ENCODE assay signal across 8 cellular contexts in genomic region chr5:100779669-100780375, GRCh38.
A peak's percentile ranks its signal among the peaks of the same experiment; 100 is the strongest.
DNase-seq lines count a peak whose midpoint lies in the region; ATAC-seq and TF ChIP-seq lines count a peak whose summit lies in the region.

No MANE protein-coding gene starts in this region.

- DNase-seq in Ammon's horn (ENCODE audit: low spot score) = peak; percentile 44
- no peak for DNase-seq in stomach
- DNase-seq in GOT3 (lab: John Stamatoyannopoulos, UW) = no peak
- no peak for DNase-seq in SW480 (ENCODE audit: low spot score)
- DNase-seq in NCI-H2196 (lab: John Stamatoyannopoulos, UW; ENCODE audit: unreplicated experiment) = no peak

- H3K36me3 ChIP-seq in stomach = no peaks in the 10 kb centered on the region

- peaks cover 10% of the 10 kb centered on the region for H3K9me3 Mint-ChIP-seq in dendritic cell treated with granulocyte-macrophage colony-stimulating factor and Interleukin-4, amounts not matched to agents 40 ng/mL and 50 ng/mL, for 4 days

- ATAC-seq in GM19455 (IDR thresholded peaks at IDR 0.05; ENCODE audit: unreplicated experiment) (peak; percentile 34), HG03457 (IDR thresholded peaks at IDR 0.05; ENCODE audit: unreplicated experiment) (peak; percentile 16)

- H3K27me3 Mint-ChIP-seq in dendritic cell treated with granulocyte-macrophage colony-stimulating factor and Interleukin-4, amounts not matched to agents 40 ng/mL and 50 ng/mL, for 4 days = no peaks in the 10 kb centered on the region

- H3K4me1 ChIP-seq in stomach = no peaks in the 10 kb centered on the region

- no peaks in the 10 kb centered on the region for H3K27me3 ChIP-seq in stomach

- no peak overlapping the region for H3K4me3 ChIP-seq in stomach

- peak overlapping the region in 3 of 5 donors; percentile 25 to 60 (median 49) for H3K27ac ChIP-seq in stomach

- TF ChIP-seq EP300 in stomach (IDR thresholded peaks at IDR 0.05) = no peak

- WGBS in stomach, 5 donors = 92 to 97% (median 93%) methylated on average over 7 of the region's 7 CpGs

- peak overlapping the region; percentile 96 for H3K27ac Mint-ChIP-seq in dendritic cell treated with granulocyte-macrophage colony-stimulating factor and Interleukin-4, amounts not matched to agents 40 ng/mL and 50 ng/mL, for 4 days

- intact Hi-C loops in dendritic cell treated with granulocyte-macrophage colony-stimulating factor and Interleukin-4, amounts not matched to agents 40 ng/mL and 50 ng/mL, for 4 days (cut with micrococcal nuclease) = loop anchor here (2.0 to 5.0 kb wide), 3 partner anchors 72 to 121 kb away; no protein-coding TSS in a partner anchor
- intact Hi-C loops in stomach (cut with DNase I; ENCODE audit: low total_unique reads) = no loop called here

- TF ChIP-seq CTCF in stomach (IDR thresholded peaks at IDR 0.05) = no peak

- peak overlapping the region; percentile 52 for H3K4me3 Mint-ChIP-seq in dendritic cell treated with granulocyte-macrophage colony-stimulating factor and Interleukin-4, amounts not matched to agents 40 ng/mL and 50 ng/mL, for 4 days

- no peak for TF ChIP-seq POLR2A in stomach (IDR thresholded peaks at IDR 0.05)

- H3K4me1 Mint-ChIP-seq in dendritic cell treated with granulocyte-macrophage colony-stimulating factor and Interleukin-4, amounts not matched to agents 40 ng/mL and 50 ng/mL, for 4 days (ENCODE audit: low read depth) = peaks cover 56% of the 10 kb centered on the region

- no peaks in the 10 kb centered on the region for H3K9me3 ChIP-seq in stomach

- no peaks in the 10 kb centered on the region for H3K36me3 Mint-ChIP-seq in dendritic cell treated with granulocyte-macrophage colony-stimulating factor and Interleukin-4, amounts not matched to agents 40 ng/mL and 50 ng/mL, for 4 days (ENCODE audit: low read depth)
